Comparison of ENCODE assay signal across 11 cellular contexts in genomic region chr22:22296047-22296446, GRCh38. TPM values are rescaled to one million over a fixed set of nuclear protein-coding genes. Genes with fewer than 3 reads are reported as not detected.
DNase-seq lines count a peak whose midpoint lies in the region; ATAC-seq, FAIRE-seq and TF ChIP-seq lines count a peak whose summit lies in the region.
"Not testable (repeated sequence)": the region's sequence is repeated elsewhere in the genome, so short reads cannot be mapped to it uniquely, and the experiment has no call there.
"Had no signal": no experiment of that assay in that cellular context is flagged by ENCODE, and none has a peak within 500 bp of the region (broad histone marks: within the 10 kb centered on the region; RNA-seq: fewer than 3 reads in every experiment).

No MANE protein-coding gene starts in this region.

- TF ChIP-seq EP300 in K562 (IDR thresholded peaks at IDR 0.05; ENCODE audit: low read length) = not testable (repeated sequence)

- intact Hi-C loops in CD4-positive, alpha-beta T cell (cut with DNase I, micrococcal nuclease) = loop anchor here (5.0 kb wide), 2 partner anchors 89 to 94 kb away; no protein-coding TSS in a partner anchor
- intact Hi-C loops in activated T-helper 2 cell treated with anti-CD3 and anti-CD28 coated beads, Interferon-gamma antibody, Interleukin-2, Interleukin-4, amounts not matched to agents 10 μg/mL and 5 μg/mL and 100 μg/mL, durations not matched to agents 14 hours and 24 hours and 36 hours (cut with micrococcal nuclease); K562 (cut with micrococcal nuclease): not testable (repeated sequence)

- peaks cover 21% of the 10 kb centered on the region for H3K4me1 Mint-ChIP-seq in CD4-positive, alpha-beta T cell (ENCODE audit: low read depth)
- peaks cover 14% of the 10 kb centered on the region for H3K4me1 Mint-ChIP-seq in T-helper 1 cell treated with Interleukin-12 subunit alpha and Interleukin-12 subunit beta and Interleukin-4 antibody, amounts not matched to agents 30 μg/mL and 1 μg/mL, for 36 hours (ENCODE audit: low read depth)
- peaks cover 23% of the 10 kb centered on the region for H3K4me1 Mint-ChIP-seq in activated T-helper 2 cell treated with anti-CD3 and anti-CD28 coated beads, Interferon-gamma antibody, Interleukin-2, Interleukin-4, amounts not matched to agents 10 μg/mL and 5 μg/mL and 100 μg/mL, durations not matched to agents 14 hours and 24 hours and 36 hours (ENCODE audit: low read depth)
- H3K4me1 Mint-ChIP-seq in mesothelial cell of epicardium (peaks cover 13% of the 10 kb centered on the region), nephron (peaks cover 23% of the 10 kb centered on the region)
- peaks cover 23% of the 10 kb centered on the region for H3K4me1 Mint-ChIP-seq in stimulated activated effector memory CD8-positive, alpha-beta T cell treated with anti-CD3 and anti-CD28 coated beads, Interleukin-12 subunit alpha, Interleukin-12 subunit beta, amount 100 ng/mL, for 72 hours

- not testable (repeated sequence) for FAIRE-seq in K562 (lab: Jason Lieb, UNC)

- not testable (repeated sequence) for ATAC-seq in CD4-positive, alpha-beta T cell (ENCODE audit: poor library complexity); K562; stimulated activated effector memory CD8-positive, alpha-beta T cell treated with anti-CD3 and anti-CD28 coated beads, Interleukin-12 subunit alpha, Interleukin-12 subunit beta, amount 100 ng/mL, for 72 hours

- H3K9me3 Mint-ChIP-seq in CD4-positive, alpha-beta T cell; T-helper 1 cell treated with Interleukin-12 subunit alpha and Interleukin-12 subunit beta and Interleukin-4 antibody, amounts not matched to agents 30 μg/mL and 1 μg/mL, for 36 hours; mesothelial cell of epicardium; nephron; stimulated activated effector memory CD8-positive, alpha-beta T cell treated with anti-CD3 and anti-CD28 coated beads, Interleukin-12 subunit alpha, Interleukin-12 subunit beta, amount 100 ng/mL, for 72 hours: not testable (repeated sequence)
- peaks cover 14% of the 10 kb centered on the region for H3K9me3 Mint-ChIP-seq in activated T-helper 2 cell treated with anti-CD3 and anti-CD28 coated beads, Interferon-gamma antibody, Interleukin-2, Interleukin-4, amounts not matched to agents 10 μg/mL and 5 μg/mL and 100 μg/mL, durations not matched to agents 14 hours and 24 hours and 36 hours

- POLR2A ChIA-PET in CD4-positive, alpha-beta T cell (lab: Charles Lee); K562 (lab: Yijun Ruan, JAX): not testable (repeated sequence)

- H3K4me3 ChIP-seq in K562 = not testable (repeated sequence)

- WGBS in K562 (ENCODE audit: insufficient coverage, low coverage, missing lambda C conversion rate) = 47% methylated on average over 4 of the region's 4 CpGs

- not testable (repeated sequence) for BruUV-seq in K562 (replicated peaks; lab: Mats Ljungman, UMichigan)

- TF ChIP-seq CTCF in CD4-positive, alpha-beta T cell (IDR thresholded peaks at IDR 0.05); K562 (IDR thresholded peaks at IDR 0.05 in 2 of 3, conservative IDR thresholded peaks at IDR 0.05 in 1 of 3; ENCODE audit: insufficient read depth in 2 of 3, low read depth in 1 of 3, low read length in 3 of 3); mesothelial cell of epicardium (IDR thresholded peaks at IDR 0.05; ENCODE audit: unreplicated experiment); nephron (IDR thresholded peaks at IDR 0.05; ENCODE audit: unreplicated experiment in 3 of 3): not testable (repeated sequence)

- H3K36me3 ChIP-seq in K562 (ENCODE audit: control insufficient read depth, insufficient read depth, low read length) = not testable (repeated sequence)

- in situ Hi-C loops in K562 (cut with MboI) = not testable (repeated sequence)

- TF ChIP-seq RAD21 in K562 (CRISPR knock-in tag; conservative IDR thresholded peaks at IDR 0.05 in 1 of 2, IDR thresholded peaks at IDR 0.05 in 1 of 2) = not testable (repeated sequence)

- peak overlapping the region; percentile 54 for H3K4me3 Mint-ChIP-seq in CD4-positive, alpha-beta T cell
- H3K4me3 Mint-ChIP-seq in T-helper 1 cell treated with Interleukin-12 subunit alpha and Interleukin-12 subunit beta and Interleukin-4 antibody, amounts not matched to agents 30 μg/mL and 1 μg/mL, for 36 hours = peak overlapping the region; percentile 12
- peak overlapping the region; percentile 60 for H3K4me3 Mint-ChIP-seq in activated T-helper 2 cell treated with anti-CD3 and anti-CD28 coated beads, Interferon-gamma antibody, Interleukin-2, Interleukin-4, amounts not matched to agents 10 μg/mL and 5 μg/mL and 100 μg/mL, durations not matched to agents 14 hours and 24 hours and 36 hours (ENCODE audit: low read depth)
- H3K4me3 Mint-ChIP-seq in mesothelial cell of epicardium (peak overlapping the region; percentile 46), nephron (peak overlapping the region; percentile 74 to 81 (median 75))
- H3K4me3 Mint-ChIP-seq in stimulated activated effector memory CD8-positive, alpha-beta T cell treated with anti-CD3 and anti-CD28 coated beads, Interleukin-12 subunit alpha, Interleukin-12 subunit beta, amount 100 ng/mL, for 72 hours = peak overlapping the region; percentile 18

- H3K9me3 ChIP-seq in CD4-positive, alpha-beta T cell (ENCODE audit: control insufficient read depth, low read length); K562 (replicated peaks; ENCODE audit: control insufficient read depth, insufficient read depth, low read depth, low read length): not testable (repeated sequence)

- not testable (repeated sequence) for H3K27me3 ChIP-seq in CD4-positive, alpha-beta T cell (ENCODE audit: control insufficient read depth, insufficient read depth, low read length); K562 (ENCODE audit: control insufficient read depth in 2 of 2, insufficient read depth in 2 of 2, low read length in 2 of 2)

- not testable (repeated sequence) for DNase-seq in CD4-positive, alpha-beta T cell; activated T-helper 2 cell treated with anti-CD3 and anti-CD28 coated beads, Interferon-gamma antibody, Interleukin-2, Interleukin-4, amounts not matched to agents 10 μg/mL and 5 μg/mL and 100 μg/mL, durations not matched to agents 14 hours and 24 hours and 36 hours (ENCODE audit: low spot score); K562 (ENCODE audit: extremely low read depth in 1 of 4, low spot score in 3 of 4); mesothelial cell of epicardium (ENCODE audit: low spot score in 2 of 2, unreplicated experiment in 2 of 2); stimulated activated effector memory CD8-positive, alpha-beta T cell treated with anti-CD3 and anti-CD28 coated beads, Interleukin-12 subunit alpha, Interleukin-12 subunit beta, amount 100 ng/mL, for 72 hours (ENCODE audit: low spot score in 2 of 2)

- H3K4me1 ChIP-seq in K562 (replicated peaks in 1 of 2; ENCODE audit: control insufficient read depth in 2 of 2, insufficient read depth in 2 of 2, low read length in 2 of 2) = peaks cover 0 to 25% of the 10 kb centered on the region in 2 experiments; a peak in 4 of 5 replicates

- H3K9ac ChIP-seq in K562 (ENCODE audit: insufficient read depth in 1 of 2, low read depth in 2 of 2, low read length in 2 of 2) = not testable (repeated sequence)

- not testable (repeated sequence) for H3K4me2 ChIP-seq in K562 (ENCODE audit: insufficient read depth, low read length)

- H3K27ac Mint-ChIP-seq in CD4-positive, alpha-beta T cell; T-helper 1 cell treated with Interleukin-12 subunit alpha and Interleukin-12 subunit beta and Interleukin-4 antibody, amounts not matched to agents 30 μg/mL and 1 μg/mL, for 36 hours; activated T-helper 2 cell treated with anti-CD3 and anti-CD28 coated beads, Interferon-gamma antibody, Interleukin-2, Interleukin-4, amounts not matched to agents 10 μg/mL and 5 μg/mL and 100 μg/mL, durations not matched to agents 14 hours and 24 hours and 36 hours; mesothelial cell of epicardium; nephron; stimulated activated effector memory CD8-positive, alpha-beta T cell treated with anti-CD3 and anti-CD28 coated beads, Interleukin-12 subunit alpha, Interleukin-12 subunit beta, amount 100 ng/mL, for 72 hours: not testable (repeated sequence)

- not testable (repeated sequence) for H4K20me1 ChIP-seq in K562 (replicated peaks; ENCODE audit: control insufficient read depth, insufficient read depth, low read length)

- not testable (repeated sequence) for H2AFZ ChIP-seq in K562 (ENCODE audit: low read depth, low read length)

- H3K27ac ChIP-seq in CD4-positive, alpha-beta T cell (ENCODE audit: low read depth, low read length); K562 (ENCODE audit: extremely low read depth, low read depth, low read length): not testable (repeated sequence)

- not testable (repeated sequence) for TF ChIP-seq POLR2A in K562 (conservative IDR thresholded peaks at IDR 0.05)

- H3K36me3 Mint-ChIP-seq in CD4-positive, alpha-beta T cell (ENCODE audit: low read depth) = peaks cover 21% of the 10 kb centered on the region
- H3K36me3 Mint-ChIP-seq in T-helper 1 cell treated with Interleukin-12 subunit alpha and Interleukin-12 subunit beta and Interleukin-4 antibody, amounts not matched to agents 30 μg/mL and 1 μg/mL, for 36 hours (ENCODE audit: low read depth); mesothelial cell of epicardium; nephron (ENCODE audit: low read depth); stimulated activated effector memory CD8-positive, alpha-beta T cell treated with anti-CD3 and anti-CD28 coated beads, Interleukin-12 subunit alpha, Interleukin-12 subunit beta, amount 100 ng/mL, for 72 hours: not testable (repeated sequence)
- peaks cover 19% of the 10 kb centered on the region for H3K36me3 Mint-ChIP-seq in activated T-helper 2 cell treated with anti-CD3 and anti-CD28 coated beads, Interferon-gamma antibody, Interleukin-2, Interleukin-4, amounts not matched to agents 10 μg/mL and 5 μg/mL and 100 μg/mL, durations not matched to agents 14 hours and 24 hours and 36 hours (ENCODE audit: low read depth)

- H3K9me1 ChIP-seq in K562 (ENCODE audit: control insufficient read depth, insufficient read depth, low read length) = not testable (repeated sequence)

- peaks cover 29% of the 10 kb centered on the region for H3K79me2 ChIP-seq in K562 (ENCODE audit: control insufficient read depth, insufficient read depth, low read length)

- CTCF ChIA-PET in CD4-positive, alpha-beta T cell (lab: Charles Lee); K562 (lab: Yijun Ruan, JAX; ENCODE audit: low intra/inter-chr PET ratio): not testable (repeated sequence)

- not testable (repeated sequence) for H3K27me3 Mint-ChIP-seq in CD4-positive, alpha-beta T cell; T-helper 1 cell treated with Interleukin-12 subunit alpha and Interleukin-12 subunit beta and Interleukin-4 antibody, amounts not matched to agents 30 μg/mL and 1 μg/mL, for 36 hours (ENCODE audit: low read depth); activated T-helper 2 cell treated with anti-CD3 and anti-CD28 coated beads, Interferon-gamma antibody, Interleukin-2, Interleukin-4, amounts not matched to agents 10 μg/mL and 5 μg/mL and 100 μg/mL, durations not matched to agents 14 hours and 24 hours and 36 hours (ENCODE audit: low read depth); mesothelial cell of epicardium (ENCODE audit: low read depth); nephron (ENCODE audit: low read depth)

RNA-seq across cellular contexts. Expression of gene VPREB1, which starts 51.5 kb away (rescaled TPM):
- total RNA-seq in CD4-positive, alpha-beta T cell = not detected
- not detected in 2 replicates for total RNA-seq in activated T-helper 2 cell treated with anti-CD3 and anti-CD28 coated beads, Interferon-gamma antibody, Interleukin-2, Interleukin-4, amounts not matched to agents 10 μg/mL and 5 μg/mL and 100 μg/mL, durations not matched to agents 14 hours and 24 hours and 36 hours
- not detected in 2 replicates for total RNA-seq in K562 (2011; cell fraction: chromatin; rRNA removed; ENCODE audit: low replicate concordance)
- total RNA-seq in K562 (2011; cell fraction: nucleolus; rRNA removed) = not detected in 2 replicates
- not detected in 2 replicates for total RNA-seq in K562 (2011; cell fraction: nucleoplasm; rRNA removed)
- total RNA-seq in K562 (2014; rRNA removed) = not detected in 2 replicates
- not detected in 2 replicates for total RNA-seq in K562 (2014; rRNA removed; fragmentation: Illumina TruSeq; extraction: Trizol)
- not detected in 2 replicates for total RNA-seq in K562 (2015; rRNA removed; fragmentation: Illumina TruSeq; extraction: Trizol)
- total RNA-seq in K562 (2021) = not detected in 2 replicates
- not detected in 2 replicates for polyA plus RNA-seq in K562 (2011; rRNA removed)
- not detected in 2 replicates for polyA plus RNA-seq in K562 (2011; cell fraction: cytosol; rRNA removed)
- not detected in 2 replicates for polyA plus RNA-seq in K562 (2011; cell fraction: nucleus; rRNA removed)
- polyA plus RNA-seq in K562 (2012) = not detected in 2 replicates
- not detected in 2 replicates for polyA plus RNA-seq in K562 (2014; fragmentation: Illumina TruSeq; extraction: Trizol)
- polyA plus RNA-seq in K562 (2014; fragmentation: Nextera tagmentation; extraction: Ambion mirVana) = not detected
- not detected in 2 replicates for polyA plus RNA-seq in K562 (2014; rRNA removed)
- not detected in 2 replicates for polyA minus RNA-seq in K562 (2011; rRNA and poly(A)+ RNA removed)
- polyA minus RNA-seq in K562 (2011; cell fraction: cytosol; rRNA and poly(A)+ RNA removed) = not detected in 2 replicates
- not detected in 2 replicates for polyA minus RNA-seq in K562 (2011; cell fraction: nucleus; rRNA and poly(A)+ RNA removed)
- total RNA-seq in mesothelial cell of epicardium = not detected in 3 replicates
- total RNA-seq: A172; CD4-positive, alpha-beta memory T cell; M059J had no signal
- polyA plus RNA-seq: BJ; CD4-positive, alpha-beta memory T cell had no signal

Comparison
In these comparisons a context has a peak if more than half of its experiments do, and no peak if none do; other contexts are left out.
1. H3K4me3 Mint-ChIP-seq: peak in every context shown above with its lines; median percentile 75 in nephron; 60 in activated T-helper 2 cell treated with anti-CD3 and anti-CD28 coated beads, Interferon-gamma antibody, Interleukin-2, Interleukin-4, amounts not matched to agents 10 μg/mL and 5 μg/mL and 100 μg/mL, durations not matched to agents 14 hours and 24 hours and 36 hours; 54 in CD4-positive, alpha-beta T cell; 46 in mesothelial cell of epicardium; 18 in stimulated activated effector memory CD8-positive, alpha-beta T cell treated with anti-CD3 and anti-CD28 coated beads, Interleukin-12 subunit alpha, Interleukin-12 subunit beta, amount 100 ng/mL, for 72 hours; 12 in T-helper 1 cell treated with Interleukin-12 subunit alpha and Interleukin-12 subunit beta and Interleukin-4 antibody, amounts not matched to agents 30 μg/mL and 1 μg/mL, for 36 hours.